In the genomic region with DNA sequence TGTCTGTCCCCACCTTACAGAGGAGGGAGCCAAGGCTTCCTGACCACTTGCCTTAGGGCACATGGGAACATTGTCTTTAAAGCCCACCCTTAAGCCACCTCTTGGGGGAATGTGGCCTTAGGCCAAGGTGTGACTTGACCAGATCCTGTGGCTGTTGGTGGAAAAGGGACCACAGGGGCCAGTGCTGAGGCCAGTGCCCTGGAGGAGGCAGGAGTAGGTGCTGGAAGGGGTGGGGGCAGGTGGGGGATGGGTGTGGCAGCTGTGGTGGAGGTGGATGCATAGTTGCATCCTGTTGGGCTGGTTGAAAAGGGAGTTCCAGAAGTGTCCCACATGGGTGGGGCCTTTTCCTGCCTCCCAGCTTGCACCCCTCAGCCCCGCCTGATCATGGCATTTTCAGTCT, we compare ENCODE assay signal across 10 cellular contexts. TPM values are rescaled to one million over a fixed set of nuclear protein-coding genes. Genes with fewer than 3 reads are reported as not detected.
A peak's percentile ranks its signal among the peaks of the same experiment; 100 is the strongest.
DNase-seq lines count a peak whose midpoint lies in the region; ATAC-seq, FAIRE-seq and TF ChIP-seq lines count a peak whose summit lies in the region.
"Had no signal": no experiment of that assay in that cellular context is flagged by ENCODE, and none has a peak within 500 bp of the region (broad histone marks: within the 10 kb centered on the region; RNA-seq: fewer than 3 reads in every experiment).

No MANE protein-coding gene starts in this region.

- H3K4me3 Mint-ChIP-seq in CD8-positive, alpha-beta memory T cell: peak overlapping the region; percentile 53 to 75 (median 65)

- peaks cover 0 to 1% (median 0%) of the 10 kb centered on the region in 5 donors for H3K9me3 Mint-ChIP-seq in CD8-positive, alpha-beta memory T cell

- H3K27me3 ChIP-seq in CD8-positive, alpha-beta memory T cell (ENCODE audit: insufficient read depth, low read length, poor library complexity, severe bottlenecking): no peaks in the 10 kb centered on the region
- no peaks in the 10 kb centered on the region for H3K27me3 ChIP-seq in dorsolateral prefrontal cortex
- no peaks in the 10 kb centered on the region for H3K27me3 ChIP-seq in neutrophil

- peak; percentile 52 for FAIRE-seq in RCC 7860 (lab: Jason Lieb, UNC)

- peak in 1 of 5 donors; percentile 23 for DNase-seq in CD8-positive, alpha-beta memory T cell
- DNase-seq in RCC 7860 (ENCODE audit: low spot score) (peak; percentile 61), dorsolateral prefrontal cortex (no peak), DMS114 treated with DMSO at 0.1 percent for 48 hours (lab: John Stamatoyannopoulos, UW; ENCODE audit: unreplicated experiment) (no peak), middle frontal gyrus (ENCODE audit: extremely low spot score, low spot score) (no peak), GM19240 (ENCODE audit: insufficient read length, low spot score) (no peak)
- DNase-seq: glutamatergic neuron, NCI-H1436 treated with DMSO at 0.1 percent for 48 hours had no signal

- H3K27ac Mint-ChIP-seq in CD8-positive, alpha-beta memory T cell: peak overlapping the region; percentile 82 to 98 (median 92)

- no peaks in the 10 kb centered on the region for H3K27me3 Mint-ChIP-seq in CD8-positive, alpha-beta memory T cell

- CTCF ChIA-PET in CD8-positive, alpha-beta memory T cell (lab: Charles Lee): interaction anchor here (1.4 to 3.9 kb wide), 2 partner anchors 45 kb away, joined by 3 to 33 read pairs; a partner anchor contains a TSS

- intact Hi-C loops in dorsolateral prefrontal cortex (cut with DNase I): no loop called here

- no peak for ATAC-seq in GM19467 (IDR thresholded peaks at IDR 0.05; ENCODE audit: unreplicated experiment)

- peak overlapping the region; percentile 13 for H3K27ac ChIP-seq in CD8-positive, alpha-beta memory T cell (ENCODE audit: low read depth, low read length)
- H3K27ac ChIP-seq in dorsolateral prefrontal cortex (peak overlapping the region in 54 of 59 donors; percentile 18 to 96 (median 84)), neutrophil (peak overlapping the region; percentile 97)

- POLR2A ChIA-PET in CD8-positive, alpha-beta memory T cell (lab: Charles Lee): no interaction called here

- peaks cover 65% of the 10 kb centered on the region for H3K4me1 ChIP-seq in CD8-positive, alpha-beta memory T cell (ENCODE audit: insufficient read depth, low read length)
- peaks cover 69 to 75% of the 10 kb centered on the region in 2 experiments for H3K4me1 ChIP-seq in neutrophil (ENCODE audit: control insufficient read depth in 1 of 2, insufficient read depth in 1 of 2, low read depth in 1 of 2, low read length in 1 of 2)

- TF ChIP-seq CTCF in dorsolateral prefrontal cortex (IDR thresholded peaks at IDR 0.05 in 54 of 56, conservative IDR thresholded peaks at IDR 0.05 in 2 of 56; ENCODE audit: low read depth in 1 of 56, partially characterized antibody in 56 of 56) (no peak), neutrophil (IDR thresholded peaks at IDR 0.05) (no peak)

- no peaks in the 10 kb centered on the region for H3K9me3 ChIP-seq in CD8-positive, alpha-beta memory T cell (ENCODE audit: low read length)
- H3K9me3 ChIP-seq in neutrophil: no peaks in the 10 kb centered on the region

- H3K4me1 Mint-ChIP-seq in CD8-positive, alpha-beta memory T cell: peaks cover 61 to 87% (median 70%) of the 10 kb centered on the region in 3 donors

- no peak overlapping the region for H3K4me3 ChIP-seq in CD8-positive, alpha-beta memory T cell (ENCODE audit: low read length)
- H3K4me3 ChIP-seq in dorsolateral prefrontal cortex (no peak overlapping the region), neutrophil (ENCODE audit: low read depth in 1 of 2, low read length in 1 of 2) (no peak overlapping the region)

- H3K36me3 ChIP-seq in CD8-positive, alpha-beta memory T cell (ENCODE audit: insufficient read depth, low read length): no peaks in the 10 kb centered on the region
- H3K36me3 ChIP-seq in neutrophil: peaks cover 31% of the 10 kb centered on the region

- H3K36me3 Mint-ChIP-seq in CD8-positive, alpha-beta memory T cell: peaks cover 2 to 44% (median 4%) of the 10 kb centered on the region in 3 donors

RNA-seq across cellular contexts. Expression of a gene that starts 44.8 kb away (rescaled TPM):
- total RNA-seq in CD8-positive, alpha-beta memory T cell: 100 to 1,000 TPM; 154 to 165 TPM
- 105 TPM for polyA plus RNA-seq in CD8-positive, alpha-beta memory T cell
- 100 to 1,000 TPM in 115 of 120 experiments, 10 to 100 TPM in 5; 88.3 to 281 (median 146) TPM for total RNA-seq in dorsolateral prefrontal cortex

Comparison
In these comparisons a context has a peak if more than half of its experiments do, and no peak if none do; other contexts are left out.
1. H3K27ac ChIP-seq: peak in every context shown above with its lines; median percentile 97 in neutrophil; 84 in dorsolateral prefrontal cortex; 13 in CD8-positive, alpha-beta memory T cell.